Comparison of ENCODE assay signal across 8 cellular contexts in the genomic region with DNA sequence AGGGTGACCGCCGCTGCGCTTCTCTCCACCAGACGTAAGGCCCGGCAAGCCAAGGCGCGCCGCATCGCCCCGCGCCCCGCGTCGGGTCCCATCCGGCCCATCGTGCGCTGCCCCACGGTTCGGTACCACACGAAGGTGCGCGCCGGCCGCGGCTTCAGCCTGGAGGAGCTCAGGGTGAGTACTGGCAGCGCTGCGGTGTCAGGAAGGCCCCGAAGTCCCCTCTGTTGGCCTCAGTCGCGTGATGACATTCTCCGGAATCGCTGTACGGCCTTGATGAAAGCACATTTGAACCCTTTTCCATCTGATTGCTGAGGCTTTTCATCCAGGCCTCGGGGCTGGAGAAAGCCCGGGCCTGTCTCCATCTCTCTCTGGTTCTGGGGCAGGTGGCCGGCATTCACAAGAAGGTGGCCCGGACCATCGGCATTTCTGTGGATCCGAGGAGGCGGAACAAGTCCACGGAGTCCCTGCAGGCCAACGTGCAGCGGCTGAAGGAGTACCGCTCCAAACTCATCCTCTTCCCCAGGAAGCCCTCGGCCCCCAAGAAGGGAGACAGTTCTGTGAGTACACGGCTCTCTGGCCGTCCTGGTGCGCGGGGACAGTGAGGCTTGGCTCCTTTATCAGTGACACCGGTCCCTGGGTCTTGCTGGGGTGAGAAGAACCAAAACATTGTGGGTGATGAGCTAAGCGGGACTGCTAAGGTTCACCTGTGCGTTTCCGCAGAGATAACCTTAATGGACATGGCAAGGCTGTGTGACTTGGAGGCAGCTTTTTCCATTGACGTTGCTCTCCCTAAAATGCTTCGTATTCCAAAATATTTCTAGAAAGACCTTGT. TPM values are rescaled to one million over a fixed set of nuclear protein-coding genes. Genes with fewer than 3 reads are reported as not detected.
DNase-seq lines count a peak whose midpoint lies in the region; ATAC-seq, FAIRE-seq and TF ChIP-seq lines count a peak whose summit lies in the region.

No MANE protein-coding gene starts in this region.

- ATAC-seq in Right ventricle myocardium inferior (no peak), GM12878 (no peak; the same call in 2 of the 3 replicates), lung (ENCODE audit: insufficient read depth, low FRiP score) (no peak)

- H3K4me1 ChIP-seq in left ventricle myocardium inferior (peaks cover 84% of the 10 kb centered on the region), GM12878 (ENCODE audit: control insufficient read depth, insufficient read depth, low read length) (peaks cover 25% of the 10 kb centered on the region), lung (ENCODE audit: control insufficient read depth in 2 of 2, insufficient read depth in 2 of 2, low read length in 2 of 2) (peaks cover 3 to 20% of the 10 kb centered on the region in 2 donors), urinary bladder (ENCODE audit: insufficient read depth) (no peaks in the 10 kb centered on the region)

- RAD21 ChIA-PET in GM12878 (lab: Charles Lee; ENCODE audit: unreplicated experiment), result no interaction called here

- peak overlapping the region; percentile 83 for H3K9ac ChIP-seq in GM12878 (ENCODE audit: control insufficient read depth, insufficient read depth, low read length)

- H3K9me3 ChIP-seq in left ventricle myocardium inferior (replicated peaks), result no peaks in the 10 kb centered on the region
- no peaks in the 10 kb centered on the region for H3K9me3 ChIP-seq in GM12878 (replicated peaks; ENCODE audit: control insufficient read depth, insufficient read depth, low read length)
- no peaks in the 10 kb centered on the region for H3K9me3 ChIP-seq in lung (ENCODE audit: control insufficient read depth in 2 of 2, insufficient read depth in 1 of 2, low read length in 1 of 2)

- POLR2A ChIA-PET in GM12878 (lab: Charles Lee), result interaction anchor here (0.6 to 1.5 kb wide), 2 partner anchors 138 to 306 kb away, joined by 3 to 5 read pairs; no protein-coding TSS in a partner anchor

- in situ Hi-C loops in GM12878 (cut with MboI), result no loop called here

- WGBS in GM12878 (ENCODE audit: insufficient coverage, insufficient replicate concordance, low lambda C conversion rate, missing lambda C conversion rate), result under 1% methylated on average over 55 of the region's 55 CpGs
- 10 to 12% methylated on average over 55 of the region's 55 CpGs for WGBS in lung, 2 donors
- 8% methylated on average over 55 of the region's 55 CpGs for whole genome bisulfite sequencing in urinary bladder

- peak overlapping the region; percentile 97 for H3K4me3 ChIP-seq in left ventricle myocardium inferior
- peak overlapping the region; percentile 89 for H3K4me3 ChIP-seq in GM12878
- peak overlapping the region; percentile 96 for H3K4me3 ChIP-seq in lung
- H3K4me3 ChIP-seq in urinary bladder (ENCODE audit: low read depth, low read length), result peak overlapping the region; percentile 81

- peak; percentile 7 for FAIRE-seq in GM12878 (lab: Jason Lieb, UNC)

- CTCF ChIA-PET in GM12878 (lab: Yijun Ruan, JAX), result no interaction called here

- SMC1A ChIA-PET in GM12878 (lab: Charles Lee; ENCODE audit: uncharacterized antibody, unreplicated experiment), result no interaction called here

- H3K36me3 ChIP-seq in left ventricle myocardium inferior (peaks cover 43% of the 10 kb centered on the region), GM12878 (ENCODE audit: control insufficient read depth in 2 of 2, insufficient read depth in 2 of 2, low read length in 1 of 2) (peaks cover 22 to 25% of the 10 kb centered on the region in 2 experiments), lung (ENCODE audit: control insufficient read depth in 2 of 2, insufficient read depth in 2 of 2, low read length in 2 of 2) (peaks cover 18 to 40% of the 10 kb centered on the region in 2 donors), urinary bladder (ENCODE audit: insufficient read depth) (peaks cover 4% of the 10 kb centered on the region)

- H3K4me2 ChIP-seq in GM12878 (ENCODE audit: control insufficient read depth, insufficient read depth), result peak overlapping the region; percentile 89

- no peak for DNase-seq in left ventricle myocardium inferior
- no peak for DNase-seq in Right ventricle myocardium inferior (ENCODE audit: missing footprints)
- no peak for DNase-seq in GM12878 (ENCODE audit: low read depth, low spot score)
- no peak for DNase-seq in lung (ENCODE audit: low spot score)
- no peak for DNase-seq in NCI-H748 (lab: John Stamatoyannopoulos, UW; ENCODE audit: unreplicated experiment)
- DNase-seq in NCI-H1436 (lab: John Stamatoyannopoulos, UW), result no peak
- no peak for DNase-seq in SIG-M5 treated with dmso at 0.1 percent for 504 hours (lab: John Stamatoyannopoulos, UW; ENCODE audit: unreplicated experiment)

- BruUV-seq in GM12878 (replicated peaks; lab: Mats Ljungman, UMichigan), result no TSS peak

- H2AFZ ChIP-seq in GM12878 (ENCODE audit: control insufficient read depth, low read depth, low read length), result no peak overlapping the region

- no peak for TF ChIP-seq RAD21 in GM12878 (IDR thresholded peaks at IDR 0.05; ENCODE audit: insufficient read depth, low read depth, low read length)

- no peak for TF ChIP-seq EP300 in GM12878 (IDR thresholded peaks at IDR 0.05; ENCODE audit: borderline replicate concordance in 1 of 2, control insufficient read depth in 1 of 2, low read depth in 2 of 2, low read length in 2 of 2)

- intact Hi-C loops in left ventricle myocardium inferior (cut with micrococcal nuclease), result no loop called here
- intact Hi-C loops in Right ventricle myocardium inferior (cut with DNase I), result loop anchor here (2.0 kb wide), 1 partner anchor 229 kb away; no protein-coding TSS in a partner anchor
- intact Hi-C loops in GM12878 (cut with micrococcal nuclease; ENCODE audit: unreplicated experiment), result loop anchor here (2.0 to 5.0 kb wide), 2 partner anchors 53 to 74 kb away; a partner anchor contains a TSS

- TF ChIP-seq CTCF in left ventricle myocardium inferior (IDR thresholded peaks at IDR 0.05; ENCODE audit: borderline replicate concordance) (no peak), GM12878 (IDR thresholded peaks at IDR 0.05 in 2 of 3, conservative IDR thresholded peaks at IDR 0.05 in 1 of 3; ENCODE audit: control insufficient read depth in 2 of 3, extremely low read depth in 1 of 3, insufficient read depth in 1 of 3, low read depth in 3 of 3, low read length in 3 of 3) (no peak), lung (IDR thresholded peaks at IDR 0.05; ENCODE audit: control extremely low read depth, extremely low read depth) (no peak)

- H4K20me1 ChIP-seq in GM12878 (ENCODE audit: control insufficient read depth, insufficient read depth), result peaks cover 29% of the 10 kb centered on the region

- H3K79me2 ChIP-seq in GM12878 (ENCODE audit: control insufficient read depth, insufficient read depth, low read length), result peaks cover 37% of the 10 kb centered on the region

- TF ChIP-seq POLR2A in GM12878 (IDR thresholded peaks at IDR 0.05; ENCODE audit: low read depth, low read length), result peak; percentile 17

- no peaks in the 10 kb centered on the region for H3K27me3 ChIP-seq in left ventricle myocardium inferior (ENCODE audit: low read depth)
- H3K27me3 ChIP-seq in GM12878 (replicated peaks in 1 of 2; ENCODE audit: control insufficient read depth in 2 of 2, insufficient read depth in 2 of 2, low read length in 1 of 2), result no peaks in the 10 kb centered on the region
- no peaks in the 10 kb centered on the region for H3K27me3 ChIP-seq in lung (ENCODE audit: control insufficient read depth, insufficient read depth)

- peak overlapping the region; percentile 99 for H3K27ac ChIP-seq in left ventricle myocardium inferior (replicated peaks)
- peak overlapping the region; percentile 81 for H3K27ac ChIP-seq in GM12878 (ENCODE audit: control insufficient read depth, insufficient read depth)
- H3K27ac ChIP-seq in lung (ENCODE audit: low read depth in 1 of 2, low read length in 1 of 2), result peak overlapping the region; percentile 81 to 91
- H3K27ac ChIP-seq in urinary bladder (ENCODE audit: low read depth), result peak overlapping the region; percentile 84

RNA-seq across cellular contexts. Expression of a gene that starts 0.9 kb away (rescaled TPM):
- 1,030 TPM for total RNA-seq in left ventricle myocardium inferior
- total RNA-seq in Right ventricle myocardium inferior, result 1,162 TPM
- total RNA-seq in GM12878 (2013; cell fraction: nucleolus; rRNA removed), result 555 and 566 TPM in 2 replicates
- 7,892 and 9,428 TPM in 2 replicates for total RNA-seq in GM12878 (2014; rRNA removed)
- 2,108 and 2,400 TPM in 2 replicates for total RNA-seq in GM12878 (2014; rRNA removed; fragmentation: Illumina TruSeq; extraction: Trizol)
- 4,034 and 4,132 TPM in 2 replicates for total RNA-seq in GM12878 (2021)
- 2,666 TPM for polyA plus RNA-seq in GM12878 (2011; ENCODE audit: low read depth)
- polyA plus RNA-seq in GM12878 (2011; rRNA removed), result 1,025 and 2,315 TPM in 2 replicates
- polyA plus RNA-seq in GM12878 (2011; cell fraction: cytosol; rRNA removed), result 3,460 and 6,315 TPM in 2 replicates
- polyA plus RNA-seq in GM12878 (2011; cell fraction: nucleus; rRNA removed), result 1,880 and 1,959 TPM in 2 replicates
- polyA plus RNA-seq in GM12878 (2012), result 4,925 and 6,484 TPM in 2 replicates
- 872 and 1,693 TPM in 2 replicates for polyA plus RNA-seq in GM12878 (2014; fragmentation: Illumina TruSeq; extraction: Trizol)
- polyA plus RNA-seq in GM12878 (2014; fragmentation: Nextera tagmentation; extraction: Ambion mirVana), result 1,000 to 10,000 TPM in 1 of 2 experiments, 100 to 1,000 TPM in 1; 386 to 1,247 TPM
- 6,764 and 8,907 TPM in 2 replicates for polyA plus RNA-seq in GM12878 (2014; rRNA removed)
- polyA plus RNA-seq in GM12878 (2016; fragmentation: Nextera tagmentation; extraction: Ambion mirVana), result 1,000 to 10,000 TPM; 2,572 to 2,650 TPM
- polyA minus RNA-seq in GM12878 (2011; rRNA and poly(A)+ RNA removed), result 392 and 1,069 TPM in 2 replicates
- 929 and 1,175 TPM in 2 replicates for polyA minus RNA-seq in GM12878 (2011; cell fraction: cytosol; rRNA and poly(A)+ RNA removed)
- polyA minus RNA-seq in GM12878 (2011; cell fraction: nucleus; rRNA and poly(A)+ RNA removed), result 344 and 499 TPM in 2 replicates
- total RNA-seq in lung, result 1,000 to 10,000 TPM; 1,905 to 2,186 TPM
- 1,000 to 10,000 TPM; 5,901 to 7,821 TPM for polyA plus RNA-seq in lung
- 2,031 TPM for total RNA-seq in urinary bladder
- polyA plus RNA-seq in urinary bladder, result 7,650 TPM

RNA-seq across cellular contexts. Expression of a gene that starts 14.1 kb away (rescaled TPM):
- total RNA-seq in left ventricle myocardium inferior (not detected), Right ventricle myocardium inferior (not detected), GM12878 (2014; rRNA removed) (22.5 and 23.4 TPM in 2 replicates), GM12878 (2014; rRNA removed; fragmentation: Illumina TruSeq; extraction: Trizol) (13.1 and 13.5 TPM in 2 replicates), GM12878 (2021) (39.6 and 46.9 TPM in 2 replicates), lung (1 to 10 TPM in 1 of 2 donors, under 1 TPM in 1; 0.65 to 2.2 TPM), urinary bladder (not detected)
- total RNA-seq in GM12878 (2013; cell fraction: nucleolus; rRNA removed), result 55.5 and 58.7 TPM in 2 replicates
- 2.9 TPM for polyA plus RNA-seq in GM12878 (2011; ENCODE audit: low read depth)
- polyA plus RNA-seq in GM12878 (2011; rRNA removed) (6.1 and 7.4 TPM in 2 replicates), GM12878 (2014; fragmentation: Illumina TruSeq; extraction: Trizol) (16.5 and 17.5 TPM in 2 replicates), GM12878 (2014; fragmentation: Nextera tagmentation; extraction: Ambion mirVana) (1 to 10 TPM in 1 of 2 experiments, under 1 TPM in 1; 0.29 to 1.1 TPM), GM12878 (2014; rRNA removed) (39.7 and 49.2 TPM in 2 replicates), GM12878 (2016; fragmentation: Nextera tagmentation; extraction: Ambion mirVana) (10 to 100 TPM; 17.6 to 19.7 TPM), lung (1 to 10 TPM; 1.1 to 1.3 TPM), urinary bladder (1.8 TPM)
- 5.6 and 10.3 TPM in 2 replicates for polyA plus RNA-seq in GM12878 (2011; cell fraction: cytosol; rRNA removed)
- 210 and 211 TPM in 2 replicates for polyA plus RNA-seq in GM12878 (2011; cell fraction: nucleus; rRNA removed)
- polyA plus RNA-seq in GM12878 (2012), result 8.5 and 9.2 TPM in 2 replicates
- 1.2 and 1.4 TPM in 2 replicates for polyA minus RNA-seq in GM12878 (2011; rRNA and poly(A)+ RNA removed)
- polyA minus RNA-seq in GM12878 (2011; cell fraction: cytosol; rRNA and poly(A)+ RNA removed), result 3.2 TPM in 1 of 2 replicates, not detected in the other
- polyA minus RNA-seq in GM12878 (2011; cell fraction: nucleus; rRNA and poly(A)+ RNA removed), result 5.8 and 6.4 TPM in 2 replicates

RNA-seq across cellular contexts. Expression of a gene that starts 52.0 kb away (rescaled TPM):
- total RNA-seq in left ventricle myocardium inferior (not detected), Right ventricle myocardium inferior (not detected), GM12878 (2014; rRNA removed) (not detected in 2 replicates), GM12878 (2014; rRNA removed; fragmentation: Illumina TruSeq; extraction: Trizol) (not detected in 2 replicates), GM12878 (2021) (not detected in 2 replicates), lung (1 to 10 TPM; 1.3 to 8.9 TPM), urinary bladder (0.58 TPM)
- total RNA-seq in GM12878 (2013; cell fraction: nucleolus; rRNA removed), result not detected in 2 replicates
- polyA plus RNA-seq in GM12878 (2011; ENCODE audit: low read depth), result not detected
- polyA plus RNA-seq in GM12878 (2011; rRNA removed) (not detected in 2 replicates), GM12878 (2014; fragmentation: Illumina TruSeq; extraction: Trizol) (not detected in 2 replicates), GM12878 (2014; fragmentation: Nextera tagmentation; extraction: Ambion mirVana) (not detected), GM12878 (2014; rRNA removed) (not detected in 2 replicates), GM12878 (2016; fragmentation: Nextera tagmentation; extraction: Ambion mirVana) (not detected), lung (under 1 TPM; 0.26 to 0.65 TPM), urinary bladder (0.41 TPM)
- polyA plus RNA-seq in GM12878 (2011; cell fraction: cytosol; rRNA removed), result not detected in 2 replicates
- 0.34 and 0.47 TPM in 2 replicates for polyA plus RNA-seq in GM12878 (2011; cell fraction: nucleus; rRNA removed)
- not detected in 2 replicates for polyA plus RNA-seq in GM12878 (2012)
- polyA minus RNA-seq in GM12878 (2011; rRNA and poly(A)+ RNA removed), result not detected in 2 replicates
- polyA minus RNA-seq in GM12878 (2011; cell fraction: cytosol; rRNA and poly(A)+ RNA removed), result not detected in 2 replicates
- polyA minus RNA-seq in GM12878 (2011; cell fraction: nucleus; rRNA and poly(A)+ RNA removed), result not detected in 2 replicates

RNA-seq across cellular contexts. Expression of a gene that starts 53.2 kb away (rescaled TPM):
- total RNA-seq in left ventricle myocardium inferior, result 104 TPM
- 96.1 TPM for total RNA-seq in Right ventricle myocardium inferior
- total RNA-seq in GM12878 (2013; cell fraction: nucleolus; rRNA removed), result 353 and 388 TPM in 2 replicates
- 75.9 and 80.1 TPM in 2 replicates for total RNA-seq in GM12878 (2014; rRNA removed)
- total RNA-seq in GM12878 (2014; rRNA removed; fragmentation: Illumina TruSeq; extraction: Trizol), result 36.9 and 40.0 TPM in 2 replicates
- 60.5 and 74.5 TPM in 2 replicates for total RNA-seq in GM12878 (2021)
- 35.8 TPM for polyA plus RNA-seq in GM12878 (2011; ENCODE audit: low read depth)
- 24.5 and 31.9 TPM in 2 replicates for polyA plus RNA-seq in GM12878 (2011; rRNA removed)
- 27.0 and 33.4 TPM in 2 replicates for polyA plus RNA-seq in GM12878 (2011; cell fraction: cytosol; rRNA removed)
- polyA plus RNA-seq in GM12878 (2011; cell fraction: nucleus; rRNA removed), result 194 and 227 TPM in 2 replicates
- 64.1 and 75.1 TPM in 2 replicates for polyA plus RNA-seq in GM12878 (2012)
- 23.1 and 36.7 TPM in 2 replicates for polyA plus RNA-seq in GM12878 (2014; fragmentation: Illumina TruSeq; extraction: Trizol)
- polyA plus RNA-seq in GM12878 (2014; fragmentation: Nextera tagmentation; extraction: Ambion mirVana), result 1 to 10 TPM; 5.9 to 9.8 TPM
- polyA plus RNA-seq in GM12878 (2014; rRNA removed), result 75.4 and 93.5 TPM in 2 replicates
- 10 to 100 TPM; 65.0 to 68.7 TPM for polyA plus RNA-seq in GM12878 (2016; fragmentation: Nextera tagmentation; extraction: Ambion mirVana)
- 29.0 and 43.9 TPM in 2 replicates for polyA minus RNA-seq in GM12878 (2011; rRNA and poly(A)+ RNA removed)
- polyA minus RNA-seq in GM12878 (2011; cell fraction: cytosol; rRNA and poly(A)+ RNA removed), result 15.8 and 17.2 TPM in 2 replicates
- polyA minus RNA-seq in GM12878 (2011; cell fraction: nucleus; rRNA and poly(A)+ RNA removed), result 44.0 and 73.8 TPM in 2 replicates
- 100 to 1,000 TPM; 101 to 114 TPM for total RNA-seq in lung
- 10 to 100 TPM; 59.0 to 89.4 TPM for polyA plus RNA-seq in lung
- 77.8 TPM for total RNA-seq in urinary bladder
- polyA plus RNA-seq in urinary bladder, result 85.4 TPM

Comparison
In these comparisons a context has a peak if more than half of its experiments do, and no peak if none do; other contexts are left out.
1. RNA of a gene that starts 14.1 kb away (total RNA-seq): 13.1 to 58.7 TPM in GM12878; 0.65 to 2.2 TPM in lung, not detected in urinary bladder (single experiment), not detected in left ventricle myocardium inferior (single experiment) and not detected in Right ventricle myocardium inferior (single experiment); every median in the first group is over 4 times any median in the second.
2. Peak in every context shown above with its lines, with median percentiles within 50 percentile points of each other: H3K27ac ChIP-seq and H3K4me3 ChIP-seq.